In the genomic region with DNA sequence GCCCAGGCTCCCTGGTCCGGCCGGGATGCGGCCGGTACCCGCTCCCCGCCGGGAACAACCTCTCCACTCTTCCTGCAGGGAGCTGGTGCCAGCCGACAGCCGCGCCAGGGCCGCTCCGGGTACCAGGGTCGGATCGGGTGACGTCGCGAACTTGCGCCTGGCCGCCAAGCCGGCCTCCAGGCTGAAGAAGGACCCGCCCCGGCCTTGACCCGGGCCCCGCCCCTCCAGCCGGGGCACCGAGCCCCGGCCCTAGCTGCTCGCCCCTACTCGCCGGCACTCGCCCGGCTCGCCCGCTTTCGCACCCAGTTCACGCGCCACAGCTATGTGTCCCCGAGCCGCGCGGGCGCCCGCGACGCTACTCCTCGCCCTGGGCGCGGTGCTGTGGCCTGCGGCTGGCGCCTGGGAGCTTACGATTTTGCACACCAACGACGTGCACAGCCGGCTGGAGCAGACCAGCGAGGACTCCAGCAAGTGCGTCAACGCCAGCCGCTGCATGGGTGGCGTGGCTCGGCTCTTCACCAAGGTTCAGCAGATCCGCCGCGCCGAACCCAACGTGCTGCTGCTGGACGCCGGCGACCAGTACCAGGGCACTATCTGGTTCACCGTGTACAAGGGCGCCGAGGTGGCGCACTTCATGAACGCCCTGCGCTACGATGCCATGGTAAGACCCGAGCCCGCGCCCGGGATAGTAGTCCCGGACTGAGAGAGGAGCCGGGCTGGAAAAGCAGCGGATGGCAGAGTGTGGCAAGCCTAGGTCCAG, we compare ENCODE assay signal across 8 cellular contexts. TPM values are rescaled to one million over a fixed set of nuclear protein-coding genes. Genes with fewer than 3 reads are reported as not detected.
DNase-seq lines count a peak whose midpoint lies in the region; ATAC-seq and TF ChIP-seq lines count a peak whose summit lies in the region.

A gene (plus strand): TSS at position 266 of the 760 bp plus-strand sequence. CDS start 57 bp downstream, at position 323.

- TF ChIP-seq CTCF in GM12865 (IDR thresholded peaks at IDR 0.05; ENCODE audit: insufficient read depth, low read depth, low read length, missing control alignments), result no peak
- no peak for TF ChIP-seq CTCF in KMS-11 (conservative IDR thresholded peaks at IDR 0.05; ENCODE audit: low read depth, low read length)
- TF ChIP-seq CTCF in epithelial cell of proximal tubule (conservative IDR thresholded peaks at IDR 0.05; ENCODE audit: low read depth, low read length), result no peak
- TF ChIP-seq CTCF in mucosa of descending colon (IDR thresholded peaks at IDR 0.05), result no peak
- no peak for TF ChIP-seq CTCF in suprapubic skin (IDR thresholded peaks at IDR 0.05)

- H3K4me3 ChIP-seq in GM12865 (ENCODE audit: low read depth, low read length), result peak within 1 kb of the TSS; percentile 91
- H3K4me3 ChIP-seq in KMS-11 (IDR thresholded peaks at IDR 0.05; ENCODE audit: insufficient read depth, low read depth, low read length), result no peak within 1 kb of the TSS
- H3K4me3 ChIP-seq in epithelial cell of proximal tubule (ENCODE audit: low read depth, low read length), result peak within 1 kb of the TSS; percentile 94
- peak within 1 kb of the TSS; percentile 31 for H3K4me3 ChIP-seq in mucosa of descending colon
- H3K4me3 ChIP-seq in suprapubic skin, result peak within 1 kb of the TSS; percentile 66

- no peaks in the 10 kb centered on the region for H3K36me3 ChIP-seq in KMS-11 (ENCODE audit: insufficient read depth)
- no peaks in the 10 kb centered on the region for H3K36me3 ChIP-seq in mucosa of descending colon (ENCODE audit: low read depth)
- no peaks in the 10 kb centered on the region for H3K36me3 ChIP-seq in suprapubic skin

- peak; percentile 86 for ATAC-seq in GM21737 (IDR thresholded peaks at IDR 0.05; ENCODE audit: unreplicated experiment)
- ATAC-seq in mucosa of descending colon, result peak; percentile 85

- peak in 1 of 2 donors; percentile 28 for TF ChIP-seq POLR2A in suprapubic skin (IDR thresholded peaks at IDR 0.05)

- peak within 1 kb of the TSS; percentile 94 for H2AFZ ChIP-seq in KMS-11 (ENCODE audit: low read depth)

- H4K20me1 ChIP-seq in KMS-11 (ENCODE audit: insufficient read depth), result no peaks in the 10 kb centered on the region

- no peaks in the 10 kb centered on the region for H3K79me2 ChIP-seq in KMS-11 (ENCODE audit: insufficient read depth, low read depth)

- H3K9ac ChIP-seq in KMS-11, result peak within 1 kb of the TSS; percentile 47; the same call in 1 of the 2 replicates

- H3K4me1 ChIP-seq in KMS-11 (ENCODE audit: low read depth, poor library complexity, severe bottlenecking) (peaks cover 17% of the 10 kb centered on the region), mucosa of descending colon (ENCODE audit: low read depth) (peaks cover 27% of the 10 kb centered on the region), suprapubic skin (peaks cover 32% of the 10 kb centered on the region)

- H3K9me3 ChIP-seq in mucosa of descending colon (no peaks in the 10 kb centered on the region), suprapubic skin (no peaks in the 10 kb centered on the region)

- intact Hi-C loops in mucosa of descending colon (cut with DNase I, micrococcal nuclease), result no loop called here

- WGBS in suprapubic skin, result under 1% methylated on average over 29 of the region's 82 CpGs

- H3K27me3 ChIP-seq in KMS-11 (ENCODE audit: insufficient read depth, low read depth), result no peaks in the 10 kb centered on the region
- peaks cover 22% of the 10 kb centered on the region for H3K27me3 ChIP-seq in suprapubic skin

- H3K4me2 ChIP-seq in KMS-11, result peak within 1 kb of the TSS; percentile 79

- peak within 1 kb of the TSS; percentile 33; the same call in 1 of the 2 replicates for H3K27ac ChIP-seq in KMS-11
- H3K27ac ChIP-seq in suprapubic skin, result peak within 1 kb of the TSS; percentile 87

- TF ChIP-seq EP300 in suprapubic skin (IDR thresholded peaks at IDR 0.05), result no peak

- DNase-seq in GM12865 (ENCODE audit: low read depth), result peak; percentile 87
- DNase-seq in activated CD8-positive, alpha-beta memory T cell treated with anti-CD3 and anti-CD28 coated beads, Interleukin-2, amount 50 U/mL, for 4 hours, result peak; percentile 63
- DNase-seq in epithelial cell of proximal tubule (ENCODE audit: low read depth), result no peak
- peak; percentile 78 to 88 (median 85) for DNase-seq in mucosa of descending colon
- peak; percentile 86 to 90 for DNase-seq in suprapubic skin (ENCODE audit: low spot score in 2 of 2)
- DNase-seq in COR-L47 (lab: John Stamatoyannopoulos, UW), result no peak

RNA-seq across cellular contexts. Expression of the gene that starts here (rescaled TPM):
- 145 and 216 TPM in 2 replicates for total RNA-seq in epithelial cell of proximal tubule
- total RNA-seq in mucosa of descending colon, result 10 to 100 TPM; 29.0 to 75.8 (median 29.7) TPM
- total RNA-seq in suprapubic skin, result 1 to 10 TPM; 1.1 to 8.7 (median 5.7) TPM

Comparison
In these comparisons a context has a peak if more than half of its experiments do, and no peak if none do; other contexts are left out.
1. DNase-seq: peak in GM12865 (single experiment), activated CD8-positive, alpha-beta memory T cell treated with anti-CD3 and anti-CD28 coated beads, Interleukin-2, amount 50 U/mL, for 4 hours (single experiment), mucosa of descending colon (3 of 3) and suprapubic skin (2 of 2); none in epithelial cell of proximal tubule (single experiment) and COR-L47 (single experiment).